In the genomic region with DNA sequence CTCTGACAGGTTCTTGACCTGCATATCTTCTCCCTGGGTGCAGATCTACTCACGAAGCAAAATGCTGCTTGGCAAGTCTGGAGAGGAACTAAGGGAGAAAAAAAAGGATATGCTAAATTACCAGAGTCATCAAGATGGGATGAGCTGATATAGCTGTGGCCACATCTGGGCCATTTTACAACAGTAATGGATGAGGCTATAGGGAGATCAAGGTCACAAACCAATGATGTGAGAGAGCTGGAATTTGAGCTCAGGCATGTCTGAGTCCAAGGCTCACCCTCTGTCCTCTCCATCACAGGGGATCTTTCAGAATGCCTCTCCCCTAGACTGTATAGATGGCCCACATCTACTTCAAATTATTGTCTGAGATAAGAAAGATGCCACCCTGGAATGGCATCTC, we compare ENCODE assay signal across 16 cellular contexts.
"Had no signal": no experiment of that assay in that cellular context is flagged by ENCODE, and none has a peak within 500 bp of the region (broad histone marks: within the 10 kb centered on the region; RNA-seq: fewer than 3 reads in every experiment).

No MANE protein-coding gene starts in this region.

- ATAC-seq: activated CD4-positive, CD25-positive, alpha-beta regulatory T cell treated with anti-CD3 and anti-CD28 coated beads, Interleukin-2, amount 50 U/mL, for 24 hours; activated T-cell treated with anti-CD3 and anti-CD28 coated beads, Interleukin-2, amount 50 U/mL, for 4 hours; lower lobe of right lung had no signal

- DNase-seq: activated CD4-positive, alpha-beta T cell treated with anti-CD3 and anti-CD28 coated beads, Interleukin-2, amount 10 ng/mL, durations not matched to agents 7 days and 5 days; activated CD8-positive, alpha-beta memory T cell treated with anti-CD3 and anti-CD28 coated beads, Interleukin-2, amount 50 U/mL, for 4 hours; activated effector memory CD4-positive, alpha-beta T cell treated with anti-CD3 and anti-CD28 coated beads, Interleukin-2, amount 50 U/mL, for 16 hours; activated naive CD4-positive, alpha-beta T cell treated with anti-CD3 and anti-CD28 coated beads, Interleukin-2, amount 50 U/mL, for 16 hours; activated T-cell treated with anti-CD3 and anti-CD28 coated beads, Interleukin-2, amount 50 U/mL, for 4 hours; effector CD4-positive, alpha-beta T cell; lower lobe of right lung; midbrain; stimulated activated CD4-positive, alpha-beta T cell treated with anti-CD3 and anti-CD28 coated beads, Interleukin-12 subunit alpha, Interleukin-12 subunit beta, amount 100 ng/mL, for 4 hours; stimulated activated CD4-positive, alpha-beta T cell treated with anti-CD3 and anti-CD28 coated beads, Interleukin-1b, Interleukin-23, amount 100 ng/mL, for 48 hours; stimulated activated CD8-positive, alpha-beta memory T cell treated with anti-CD3 and anti-CD28 coated beads, Interleukin-4, amount 100 ng/mL, for 48 hours; stimulated activated naive CD4-positive, alpha-beta T cell treated with Interleukin-2 at 50 U/mL for 16 hours; T-helper 1 cell; T-helper 9 cell; uterus had no signal
